Comparison of ENCODE assay signal across 18 cellular contexts in the genomic region with DNA sequence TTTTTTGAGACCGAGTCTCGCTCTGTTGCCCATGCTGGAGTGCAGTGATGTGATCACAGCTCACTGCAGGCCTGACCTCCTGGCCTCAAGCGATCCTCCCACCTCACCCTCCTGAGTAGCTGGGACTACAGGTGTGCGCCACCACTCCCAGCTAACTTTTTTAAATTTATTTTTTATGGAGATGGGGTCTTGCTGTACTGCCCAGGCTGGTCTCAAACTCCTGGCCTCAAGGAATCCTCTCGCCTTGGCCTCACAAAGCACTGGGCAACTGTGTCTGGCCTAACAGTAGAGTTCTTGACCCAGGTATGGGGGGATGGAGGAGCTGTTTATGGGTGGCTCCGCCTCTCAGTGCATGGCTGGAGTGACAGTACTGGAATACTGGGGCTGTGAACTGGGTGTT. TPM values are rescaled to one million over a fixed set of nuclear protein-coding genes. Genes with fewer than 3 reads are reported as not detected.
DNase-seq lines count a peak whose midpoint lies in the region; ATAC-seq and TF ChIP-seq lines count a peak whose summit lies in the region.
"Had no signal": no experiment of that assay in that cellular context is flagged by ENCODE, and none has a peak within 500 bp of the region (broad histone marks: within the 10 kb centered on the region; RNA-seq: fewer than 3 reads in every experiment).

No MANE protein-coding gene starts in this region.

- H3K4me1 Mint-ChIP-seq in effector memory CD8-positive, alpha-beta T cell (ENCODE audit: low read depth in 2 of 2) = no peaks in the 10 kb centered on the region
- H3K4me1 Mint-ChIP-seq in type B pancreatic cell (ENCODE audit: unreplicated experiment) = no peaks in the 10 kb centered on the region
- H3K4me1 Mint-ChIP-seq: H9 had no signal

- no peak overlapping the region for H3K4me3 Mint-ChIP-seq in effector memory CD8-positive, alpha-beta T cell
- H3K4me3 Mint-ChIP-seq in type B pancreatic cell = no peak overlapping the region
- H3K4me3 Mint-ChIP-seq: CD8-positive, alpha-beta T cell; H9 had no signal

- CTCF ChIA-PET in mammary epithelial cell (lab: Charles Lee; ENCODE audit: low non-redundant PET) = no interaction called here

- H3K79me2 ChIP-seq in mammary epithelial cell (ENCODE audit: insufficient read depth, low read length) = no peaks in the 10 kb centered on the region

- DNase-seq in breast epithelium (ENCODE audit: low spot score in 2 of 2) = no peak
- no peak for DNase-seq in mammary epithelial cell
- DNase-seq in H7 = peak; percentile 48
- no peak for DNase-seq in effector memory CD8-positive, alpha-beta T cell
- DNase-seq in type B pancreatic cell (ENCODE audit: extremely low spot score, unreplicated experiment) = no peak
- DNase-seq in retina = no peak
- DNase-seq: AML-193; Calu3; CD8-positive, alpha-beta T cell; DMS79 treated with DMSO at 0.1 percent for 48 hours; GF-D8; GOT3; H9; IMR-90 had no signal

- H3K9me3 ChIP-seq in breast epithelium (no peaks in the 10 kb centered on the region), mammary epithelial cell (replicated peaks; ENCODE audit: insufficient read depth, low read length) (no peaks in the 10 kb centered on the region)
- H3K9me3 ChIP-seq: A549 had no signal

- peaks cover 40% of the 10 kb centered on the region for H3K36me3 Mint-ChIP-seq in effector memory CD8-positive, alpha-beta T cell (ENCODE audit: insufficient read depth)
- peaks cover 30% of the 10 kb centered on the region for H3K36me3 Mint-ChIP-seq in type B pancreatic cell

- no TSS peak for BruUV-seq in mammary epithelial cell (replicated peaks; lab: Mats Ljungman, UMichigan)

- no peak overlapping the region for H3K4me2 ChIP-seq in mammary epithelial cell (ENCODE audit: insufficient read depth, low read depth, low read length)
- H3K4me2 ChIP-seq: A549 had no signal

- peak overlapping the region; percentile 49 to 82 for H3K27ac Mint-ChIP-seq in effector memory CD8-positive, alpha-beta T cell
- peak overlapping the region; percentile 56 for H3K27ac Mint-ChIP-seq in type B pancreatic cell
- H3K27ac Mint-ChIP-seq: CD8-positive, alpha-beta T cell had no signal

- in situ Hi-C loops in mammary epithelial cell (cut with MboI; ENCODE audit: low sequenced_read_pairs in 2 of 2) = no loop called here

- H3K9me3 Mint-ChIP-seq in effector memory CD8-positive, alpha-beta T cell = no peaks in the 10 kb centered on the region
- no peaks in the 10 kb centered on the region for H3K9me3 Mint-ChIP-seq in type B pancreatic cell
- H3K9me3 Mint-ChIP-seq: CD8-positive, alpha-beta T cell; H9 had no signal

- H2AFZ ChIP-seq in mammary epithelial cell (ENCODE audit: low read depth, low read length) = no peak overlapping the region

- intact Hi-C loops in breast epithelium (cut with DNase I; ENCODE audit: low total_unique reads) (no loop called here), mammary epithelial cell (cut with micrococcal nuclease) (no loop called here)

- TF ChIP-seq POLR2A in breast epithelium (IDR thresholded peaks at IDR 0.05) = no peak

- H3K9ac ChIP-seq in mammary epithelial cell (ENCODE audit: insufficient read depth, low read length) = no peak overlapping the region

- no peak for ATAC-seq in effector memory CD8-positive, alpha-beta T cell (replicated peaks)
- ATAC-seq in GM21360 (IDR thresholded peaks at IDR 0.05; ENCODE audit: unreplicated experiment) = no peak
- ATAC-seq: A549; CD8-positive, alpha-beta T cell had no signal

- no peaks in the 10 kb centered on the region for H3K27me3 Mint-ChIP-seq in effector memory CD8-positive, alpha-beta T cell
- H3K27me3 Mint-ChIP-seq in type B pancreatic cell = no peaks in the 10 kb centered on the region

- TF ChIP-seq CTCF in breast epithelium (IDR thresholded peaks at IDR 0.05) = no peak
- TF ChIP-seq CTCF in mammary epithelial cell (conservative IDR thresholded peaks at IDR 0.05 in 1 of 2, IDR thresholded peaks at IDR 0.05 in 1 of 2; ENCODE audit: extremely low read depth in 1 of 2, insufficient read depth in 1 of 2, low read depth in 1 of 2, low read length in 2 of 2) = no peak
- no peak for TF ChIP-seq CTCF in type B pancreatic cell (conservative IDR thresholded peaks at IDR 0.05)

- H3K4me1 ChIP-seq in breast epithelium (peaks cover 0 to 13% of the 10 kb centered on the region in 2 donors), mammary epithelial cell (ENCODE audit: insufficient read depth, low read length) (peaks cover 8% of the 10 kb centered on the region)
- H3K4me1 ChIP-seq: A549 had no signal

- H3K27me3 ChIP-seq in breast epithelium (no peaks in the 10 kb centered on the region), mammary epithelial cell (ENCODE audit: insufficient read depth, low read length) (no peaks in the 10 kb centered on the region), H7 (ENCODE audit: control insufficient read depth, insufficient read depth, low read length) (no peaks in the 10 kb centered on the region)

- H3K4me3 ChIP-seq in breast epithelium (no peak overlapping the region), mammary epithelial cell (replicated peaks in 1 of 3; ENCODE audit: insufficient read depth in 1 of 3, low read depth in 2 of 3, low read length in 3 of 3) (no peak overlapping the region), H7 (ENCODE audit: insufficient read depth, low read depth, low read length) (no peak overlapping the region)
- H3K4me3 ChIP-seq: A549 had no signal

- peak overlapping the region; percentile 90 to 92 for H3K27ac ChIP-seq in breast epithelium
- no peak overlapping the region for H3K27ac ChIP-seq in mammary epithelial cell (ENCODE audit: insufficient read depth, low read depth, low read length)
- H3K27ac ChIP-seq: 22Rv1, A549, HL-60 had no signal

- H4K20me1 ChIP-seq in mammary epithelial cell (ENCODE audit: insufficient read depth, low read length) = no peaks in the 10 kb centered on the region

- H3K36me3 ChIP-seq in breast epithelium (no peaks in the 10 kb centered on the region), mammary epithelial cell (ENCODE audit: insufficient read depth, low read length) (peaks cover 33% of the 10 kb centered on the region), H7 (replicated peaks; ENCODE audit: control insufficient read depth, insufficient read depth, low read length) (peaks cover 75% of the 10 kb centered on the region)

- 98% methylated on average over 6 of the region's 6 CpGs for WGBS in mammary epithelial cell (ENCODE audit: low coverage, missing lambda C conversion rate)

- dilution Hi-C loops in mammary epithelial cell (cut with HindIII; ENCODE audit: low sequenced_read_pairs) = loop anchor here (10.0 kb wide), 2 partner anchors 64 to 184 kb away; a partner anchor contains a TSS

RNA-seq across cellular contexts. Expression of a gene that starts 59.6 kb away (rescaled TPM):
- total RNA-seq in breast epithelium (10 to 100 TPM; 36.8 to 78.3 (median 72.4) TPM), mammary epithelial cell (100 to 1,000 TPM in 1 of 2 donors, 10 to 100 TPM in 1; 67.0 to 110 TPM), type B pancreatic cell (ENCODE audit: low replicate concordance) (182 and 244 TPM in 2 replicates)
- 59.2 TPM for polyA plus RNA-seq in mammary epithelial cell
- 138 TPM for polyA minus RNA-seq in mammary epithelial cell
- 173 and 208 TPM in 2 replicates for total RNA-seq in H7 (2014; rRNA removed; shearing (Covaris generic))
